In the genomic region with DNA sequence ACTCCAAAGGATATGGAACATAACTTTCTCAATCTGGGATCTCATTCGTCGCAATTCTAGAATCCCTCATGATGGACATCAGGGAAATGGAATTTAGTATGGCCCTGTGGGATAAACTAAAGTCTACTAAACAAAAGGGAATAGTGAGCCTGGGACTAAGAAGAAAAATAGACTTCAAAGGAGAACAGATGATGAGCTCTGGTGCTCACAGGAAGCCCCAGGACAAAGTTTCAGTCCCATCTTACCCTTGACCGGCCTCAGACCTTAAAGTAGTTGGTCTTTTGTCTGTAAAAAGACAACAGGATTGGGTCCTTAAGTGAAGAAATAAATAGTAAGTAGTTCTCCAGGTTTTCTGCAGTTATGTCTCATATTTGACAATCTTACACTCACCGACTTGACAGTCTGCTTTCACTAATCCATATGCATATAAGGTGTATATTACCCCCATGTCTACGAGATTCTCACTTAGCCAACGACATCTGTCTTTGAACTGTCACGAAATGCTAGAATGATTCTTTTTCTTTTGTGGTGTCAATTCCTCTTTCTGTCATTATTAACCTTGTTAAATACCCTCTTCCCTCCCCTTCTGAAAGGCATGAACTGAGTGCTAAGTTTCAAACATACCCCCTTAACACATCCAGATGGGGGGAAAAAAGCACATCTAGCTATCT, we compare ENCODE assay signal across 1 cellular context.
TF ChIP-seq lines count a peak whose summit lies in the region.

No MANE protein-coding gene starts in this region.

TF ChIP-seq in HepG2, 621 proteins besides CTCF, POLR2A, EP300 and RAD21 (continued from another document):
- no peak for TF ChIP-seq ONECUT2 (CRISPR knock-in tag; IDR thresholded peaks at IDR 0.05)
- no peak for TF ChIP-seq ZSCAN22 (CRISPR knock-in tag; IDR thresholded peaks at IDR 0.05)
- TF ChIP-seq, protein P1, sequence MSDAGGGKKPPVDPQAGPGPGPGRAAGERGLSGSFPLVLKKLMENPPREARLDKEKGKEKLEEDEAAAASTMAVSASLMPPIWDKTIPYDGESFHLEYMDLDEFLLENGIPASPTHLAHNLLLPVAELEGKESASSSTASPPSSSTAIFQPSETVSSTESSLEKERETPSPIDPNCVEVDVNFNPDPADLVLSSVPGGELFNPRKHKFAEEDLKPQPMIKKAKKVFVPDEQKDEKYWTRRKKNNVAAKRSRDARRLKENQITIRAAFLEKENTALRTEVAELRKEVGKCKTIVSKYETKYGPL (CRISPR knock-in tag; IDR thresholded peaks at IDR 0.05): no peak
- no peak for TF ChIP-seq TCF7L2 (IDR thresholded peaks at IDR 0.05; ENCODE audit: low read depth, low read length)
- no peak for TF ChIP-seq NAIF1 (CRISPR knock-in tag; IDR thresholded peaks at IDR 0.05; ENCODE audit: borderline replicate concordance)
- TF ChIP-seq SIX1 (CRISPR knock-in tag; IDR thresholded peaks at IDR 0.05; ENCODE audit: borderline replicate concordance): no peak
- TF ChIP-seq, protein P2, sequence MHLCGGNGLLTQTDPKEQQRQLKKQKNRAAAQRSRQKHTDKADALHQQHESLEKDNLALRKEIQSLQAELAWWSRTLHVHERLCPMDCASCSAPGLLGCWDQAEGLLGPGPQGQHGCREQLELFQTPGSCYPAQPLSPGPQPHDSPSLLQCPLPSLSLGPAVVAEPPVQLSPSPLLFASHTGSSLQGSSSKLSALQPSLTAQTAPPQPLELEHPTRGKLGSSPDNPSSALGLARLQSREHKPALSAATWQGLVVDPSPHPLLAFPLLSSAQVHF (CRISPR knock-in tag; IDR thresholded peaks at IDR 0.05): no peak
